Comparison of ENCODE assay signal across 28 cellular contexts in the genomic region with DNA sequence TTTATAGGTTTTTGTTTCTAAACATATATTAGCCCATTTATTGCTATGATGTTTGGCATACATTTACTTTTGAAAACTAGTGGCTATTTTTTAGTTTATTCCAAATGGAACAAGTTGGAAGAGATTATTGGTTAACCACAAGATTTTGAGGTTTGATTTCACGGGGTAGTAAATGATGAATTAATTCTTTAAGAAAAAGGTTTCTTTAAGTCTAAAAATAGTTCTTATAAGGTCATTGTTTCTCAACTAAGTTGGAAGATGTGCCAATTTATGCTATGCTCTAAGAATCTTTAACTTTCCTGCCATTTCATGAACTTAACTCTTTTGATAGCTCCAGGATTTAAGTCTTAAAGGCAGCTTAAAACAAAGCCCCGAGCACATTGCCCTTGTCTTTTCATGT.
"Had no signal": no experiment of that assay in that cellular context is flagged by ENCODE, and none has a peak within 500 bp of the region (broad histone marks: within the 10 kb centered on the region; RNA-seq: fewer than 3 reads in every experiment).

No MANE protein-coding gene starts in this region.

- H3K4me1 Mint-ChIP-seq: activated B cell treated with CpG ODN at 0.5 μM for 24 hours; activated CD4-positive, alpha-beta T cell treated with anti-CD3 and anti-CD28 coated beads for 36 hours; stimulated activated effector memory CD8-positive, alpha-beta T cell treated with anti-CD3 and anti-CD28 coated beads, Interleukin-12 subunit alpha, Interleukin-12 subunit beta, amount 100 ng/mL, for 72 hours; stimulated activated naive CD8-positive, alpha-beta T cell treated with anti-CD3 and anti-CD28 coated beads, Interleukin-15, amount 100 ng/mL, for 72 hours; T-helper 17 cell had no signal

- H3K27me3 ChIP-seq: body of pancreas, cardiac muscle cell, gastrocnemius medialis, pancreas, suprapubic skin, transverse colon had no signal

- H3K27ac ChIP-seq: body of pancreas, cardiac muscle cell, gastrocnemius medialis, pancreas, psoas muscle, suprapubic skin, transverse colon had no signal

- H3K36me3 Mint-ChIP-seq: activated naive CD8-positive, alpha-beta T cell; natural killer cell treated with Interleukin-12 subunit alpha and Interleukin-12 subunit beta and Interleukin-15 and Interleukin-18, amount 100 ng/mL, for 72 hours; stimulated activated effector memory CD8-positive, alpha-beta T cell treated with anti-CD3 and anti-CD28 coated beads, Interleukin-12 subunit alpha, Interleukin-12 subunit beta, amount 100 ng/mL, for 72 hours had no signal

- H3K27ac Mint-ChIP-seq: activated B cell treated with CpG ODN at 0.5 μM for 24 hours; activated CD4-positive, alpha-beta T cell treated with anti-CD3 and anti-CD28 coated beads for 36 hours; activated naive CD8-positive, alpha-beta T cell; activated T-helper 2 cell treated with anti-CD3 and anti-CD28 coated beads, Interferon-gamma antibody, Interleukin-2, Interleukin-4, amounts not matched to agents 10 μg/mL and 5 μg/mL and 100 μg/mL, durations not matched to agents 14 hours and 24 hours and 36 hours; natural killer cell treated with Interleukin-12 subunit alpha and Interleukin-12 subunit beta and Interleukin-15 and Interleukin-18, amount 100 ng/mL, for 72 hours; stimulated activated effector memory CD8-positive, alpha-beta T cell treated with anti-CD3 and anti-CD28 coated beads, Interleukin-12 subunit alpha, Interleukin-12 subunit beta, amount 100 ng/mL, for 72 hours; stimulated activated naive CD8-positive, alpha-beta T cell treated with anti-CD3 and anti-CD28 coated beads, Interleukin-15, amount 100 ng/mL, for 72 hours; T-helper 17 cell had no signal

- ATAC-seq: activated CD4-positive, alpha-beta T cell treated with anti-CD3 and anti-CD28 coated beads for 36 hours; activated T-cell treated with anti-CD3 and anti-CD28 coated beads, Interleukin-2, amount 50 U/mL, for 4 hours; body of pancreas; gastrocnemius medialis; left ventricle myocardium superior; natural killer cell treated with Interleukin-12 subunit alpha and Interleukin-12 subunit beta and Interleukin-15 and Interleukin-18, amount 100 ng/mL, for 72 hours; pancreas; psoas muscle; right cardiac atrium; stimulated activated effector memory CD8-positive, alpha-beta T cell treated with anti-CD3 and anti-CD28 coated beads, Interleukin-12 subunit alpha, Interleukin-12 subunit beta, amount 100 ng/mL, for 72 hours; stimulated activated naive CD8-positive, alpha-beta T cell treated with anti-CD3 and anti-CD28 coated beads, Interleukin-15, amount 100 ng/mL, for 72 hours; T-helper 17 cell had no signal

- H3K9me3 ChIP-seq: body of pancreas, gastrocnemius medialis, pancreas, psoas muscle, suprapubic skin, transverse colon had no signal

- H3K4me3 ChIP-seq: body of pancreas, cardiac muscle cell, gastrocnemius medialis, pancreas, psoas muscle, suprapubic skin, transverse colon had no signal

- H3K4me3 Mint-ChIP-seq: activated B cell treated with CpG ODN at 0.5 μM for 24 hours; activated CD4-positive, alpha-beta T cell treated with anti-CD3 and anti-CD28 coated beads for 36 hours; activated naive CD8-positive, alpha-beta T cell; activated T-cell treated with anti-CD3 and anti-CD28 coated beads, Interleukin-2, amount 50 U/mL, for 4 hours; natural killer cell treated with Interleukin-12 subunit alpha and Interleukin-12 subunit beta and Interleukin-15 and Interleukin-18, amount 100 ng/mL, for 72 hours; stimulated activated effector memory CD8-positive, alpha-beta T cell treated with anti-CD3 and anti-CD28 coated beads, Interleukin-12 subunit alpha, Interleukin-12 subunit beta, amount 100 ng/mL, for 72 hours; stimulated activated naive CD8-positive, alpha-beta T cell treated with anti-CD3 and anti-CD28 coated beads, Interleukin-15, amount 100 ng/mL, for 72 hours; T-helper 17 cell had no signal

- DNase-seq: activated B cell treated with CpG ODN at 0.5 μM for 24 hours; activated CD4-positive, alpha-beta T cell treated with anti-CD3 and anti-CD28 coated beads for 36 hours; activated CD4-positive, alpha-beta T cell treated with anti-CD3 and anti-CD28 coated beads, Interleukin-2, amount 50 U/mL, for 4 hours; activated CD8-positive, alpha-beta memory T cell treated with anti-CD3 and anti-CD28 coated beads for 24 hours; activated CD8-positive, alpha-beta memory T cell treated with anti-CD3 and anti-CD28 coated beads, Interleukin-2, amount 50 U/mL, for 4 hours; activated naive CD4-positive, alpha-beta T cell; activated T-cell treated with anti-CD3 and anti-CD28 coated beads, Interleukin-2, amount 50 U/mL, for 4 hours; body of pancreas; dermis blood vessel endothelial cell; effector memory CD4-positive, alpha-beta T cell; gastrocnemius medialis; hypothalamus; left ventricle myocardium superior; mammary epithelial cell; midbrain; pancreas; psoas muscle; right cardiac atrium; stimulated activated CD4-positive, alpha-beta T cell treated with anti-CD3 and anti-CD28 coated beads, Interleukin-1b, Interleukin-23, amount 100 ng/mL, for 48 hours; stimulated activated naive CD8-positive, alpha-beta T cell treated with anti-CD3 and anti-CD28 coated beads, Interleukin-15, amount 100 ng/mL, for 72 hours; T-helper 17 cell; transverse colon had no signal

- H3K36me3 ChIP-seq: cardiac muscle cell, gastrocnemius medialis, pancreas, suprapubic skin, transverse colon had no signal

- H3K27me3 Mint-ChIP-seq: activated B cell treated with CpG ODN at 0.5 μM for 24 hours; activated CD4-positive, alpha-beta T cell treated with anti-CD3 and anti-CD28 coated beads for 36 hours; activated naive CD8-positive, alpha-beta T cell had no signal

- H3K4me1 ChIP-seq: body of pancreas, gastrocnemius medialis, pancreas, psoas muscle, suprapubic skin, transverse colon had no signal

- H3K9me3 Mint-ChIP-seq: activated B cell treated with CpG ODN at 0.5 μM for 24 hours; activated T-helper 2 cell treated with anti-CD3 and anti-CD28 coated beads, Interferon-gamma antibody, Interleukin-2, Interleukin-4, amounts not matched to agents 10 μg/mL and 5 μg/mL and 100 μg/mL, durations not matched to agents 14 hours and 24 hours and 36 hours; natural killer cell treated with Interleukin-12 subunit alpha and Interleukin-12 subunit beta and Interleukin-15 and Interleukin-18, amount 100 ng/mL, for 72 hours; stimulated activated effector memory CD8-positive, alpha-beta T cell treated with anti-CD3 and anti-CD28 coated beads, Interleukin-12 subunit alpha, Interleukin-12 subunit beta, amount 100 ng/mL, for 72 hours; stimulated activated naive CD8-positive, alpha-beta T cell treated with anti-CD3 and anti-CD28 coated beads, Interleukin-15, amount 100 ng/mL, for 72 hours had no signal
